ENCODE assay signal across 12 cellular contexts in the genomic region with DNA sequence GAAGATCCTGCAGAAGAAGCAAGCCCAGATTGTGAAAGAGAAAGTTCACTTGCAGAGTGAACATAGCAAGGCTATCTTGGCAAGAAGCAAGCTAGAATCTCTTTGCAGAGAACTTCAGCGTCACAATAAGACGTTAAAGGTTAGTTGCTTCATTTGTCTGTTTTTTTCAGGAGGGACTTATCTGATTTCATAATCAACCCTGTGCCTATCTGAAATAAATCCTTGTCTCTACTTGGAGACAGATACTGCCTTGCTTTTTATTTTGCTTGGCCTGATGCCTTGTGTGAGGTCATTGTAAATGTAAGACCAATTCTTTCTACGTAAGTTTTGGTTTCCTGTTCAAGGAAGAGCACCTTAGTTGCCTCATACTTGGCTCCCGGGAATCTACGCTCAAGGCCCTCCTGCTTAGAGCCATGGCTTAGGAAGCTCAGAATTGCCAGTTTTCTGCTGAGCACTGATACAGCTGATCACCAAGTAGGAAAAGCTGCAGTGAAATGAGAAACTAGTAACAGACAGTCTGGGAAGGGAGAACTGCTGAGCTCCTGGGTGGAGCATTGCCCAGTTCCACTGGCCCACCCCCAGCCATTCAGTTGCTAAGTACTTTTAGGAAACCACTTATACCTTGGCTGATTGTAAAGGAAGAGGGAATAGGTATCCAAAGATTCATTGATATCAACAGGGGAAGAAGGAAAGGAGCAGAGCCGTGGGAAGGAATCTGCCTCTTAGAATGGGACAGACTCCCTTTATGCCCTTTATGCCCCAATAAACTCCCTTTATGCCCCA. TPM values are rescaled to one million over a fixed set of nuclear protein-coding genes. Genes with fewer than 3 reads are reported as not detected.
DNase-seq lines count a peak whose midpoint lies in the region; ATAC-seq, FAIRE-seq and TF ChIP-seq lines count a peak whose summit lies in the region.
"Had no signal": no experiment of that assay in that cellular context is flagged by ENCODE, and none has a peak within 500 bp of the region (broad histone marks: within the 10 kb centered on the region; RNA-seq: fewer than 3 reads in every experiment).

No MANE protein-coding gene starts in this region.

- peaks cover 20% of the 10 kb centered on the region for H3K4me1 ChIP-seq in foreskin keratinocyte

- no peaks in the 10 kb centered on the region for H3K9me3 Mint-ChIP-seq in WTC11
- H3K9me3 Mint-ChIP-seq in progenitor cell of endocrine pancreas (ENCODE audit: low read depth), result no peaks in the 10 kb centered on the region
- H3K9me3 Mint-ChIP-seq: natural killer cell treated with Interleukin-12 subunit alpha and Interleukin-12 subunit beta and Interleukin-15 and Interleukin-18, amount 100 ng/mL, for 72 hours had no signal

- H3K27me3 Mint-ChIP-seq in WTC11 (ENCODE audit: low read depth), result no peaks in the 10 kb centered on the region
- no peaks in the 10 kb centered on the region for H3K27me3 Mint-ChIP-seq in progenitor cell of endocrine pancreas
- H3K27me3 Mint-ChIP-seq: natural killer cell treated with Interleukin-12 subunit alpha and Interleukin-12 subunit beta and Interleukin-15 and Interleukin-18, amount 100 ng/mL, for 72 hours had no signal

- CTCF ChIA-PET in WTC11 (lab: Charles Lee), result no interaction called here

- peak overlapping the region; percentile 48 for H3K27ac ChIP-seq in foreskin keratinocyte

- peak; percentile 71 for ATAC-seq in WTC11
- ATAC-seq in foreskin keratinocyte, result no peak
- ATAC-seq: natural killer cell treated with Interleukin-12 subunit alpha and Interleukin-12 subunit beta and Interleukin-15 and Interleukin-18, amount 100 ng/mL, for 72 hours had no signal

- peaks cover 23% of the 10 kb centered on the region for H3K4me1 Mint-ChIP-seq in WTC11
- H3K4me1 Mint-ChIP-seq in progenitor cell of endocrine pancreas (ENCODE audit: low read depth), result peaks cover 15% of the 10 kb centered on the region

- intact Hi-C loops in posterior cingulate gyrus (cut with DNase I), result loop anchor here (5.0 to 10.0 kb wide), 2 partner anchors 216 to 864 kb away; no protein-coding TSS in a partner anchor

- H3K27ac Mint-ChIP-seq in WTC11, result peak overlapping the region; percentile 76
- H3K27ac Mint-ChIP-seq in progenitor cell of endocrine pancreas, result peak overlapping the region; percentile 23

- FAIRE-seq in HTR-8/SVneo (lab: Jason Lieb, UNC), result no peak
- FAIRE-seq: D721Med had no signal

- TF ChIP-seq CTCF in WTC11 (IDR thresholded peaks at IDR 0.05) (no peak), foreskin keratinocyte (conservative IDR thresholded peaks at IDR 0.05) (no peak), progenitor cell of endocrine pancreas (IDR thresholded peaks at IDR 0.05; ENCODE audit: unreplicated experiment) (no peak)

- no peaks in the 10 kb centered on the region for H3K27me3 ChIP-seq in foreskin keratinocyte

- DNase-seq in EL, result peak; percentile 54
- no peak for DNase-seq in WTC11 (ENCODE audit: low spot score)
- DNase-seq in foreskin keratinocyte, result peak in 1 of 2 donors; percentile 25
- no peak for DNase-seq in progenitor cell of endocrine pancreas (ENCODE audit: low spot score, unreplicated experiment)
- DNase-seq in SIG-M5 treated with dmso at 0.1 percent for 504 hours (lab: John Stamatoyannopoulos, UW; ENCODE audit: unreplicated experiment), result no peak
- no peak for DNase-seq in posterior cingulate gyrus
- no peak for DNase-seq in HTR-8/SVneo (ENCODE audit: insufficient read length, low spot score)
- DNase-seq in NCI-H2107 (lab: John Stamatoyannopoulos, UW), result no peak
- DNase-seq: activated CD8-positive, alpha-beta memory T cell treated with anti-CD3 and anti-CD28 coated beads, Interleukin-2, amount 50 U/mL, for 48 hours; SHP77 treated with DMSO at 0.1 percent for 48 hours had no signal

- H3K4me3 Mint-ChIP-seq in WTC11 (no peak overlapping the region), progenitor cell of endocrine pancreas (ENCODE audit: low read depth) (no peak overlapping the region)
- H3K4me3 Mint-ChIP-seq: natural killer cell treated with Interleukin-12 subunit alpha and Interleukin-12 subunit beta and Interleukin-15 and Interleukin-18, amount 100 ng/mL, for 72 hours had no signal

- H3K36me3 Mint-ChIP-seq in WTC11 (peaks cover 28% of the 10 kb centered on the region), progenitor cell of endocrine pancreas (ENCODE audit: insufficient read depth) (peaks cover 18% of the 10 kb centered on the region)

- POLR2A ChIA-PET in WTC11 (lab: Charles Lee), result no interaction called here

TF ChIP-seq in WTC11, 78 proteins besides CTCF, POLR2A, EP300 and RAD21:
- TF ChIP-seq OVOL2 (CRISPR knock-in tag; IDR thresholded peaks at IDR 0.05; ENCODE audit: borderline replicate concordance), result no peak

RNA-seq across cellular contexts. Expression of a gene that starts 41.8 kb away (rescaled TPM):
- 113 to 120 TPM (median 118 TPM) in 3 replicates for total RNA-seq in WTC11 (2021)
- 141 and 150 TPM in 2 replicates for total RNA-seq in foreskin keratinocyte
- 149 and 169 TPM in 2 replicates for polyA plus RNA-seq in foreskin keratinocyte
- 234 and 235 TPM in 2 replicates for total RNA-seq in progenitor cell of endocrine pancreas

RNA-seq across cellular contexts. Expression of a gene that starts 42.1 kb away (rescaled TPM):
- total RNA-seq in WTC11 (2021) (30.0 to 31.6 TPM (median 31.1 TPM) in 3 replicates), foreskin keratinocyte (15.7 and 16.2 TPM in 2 replicates), progenitor cell of endocrine pancreas (25.4 and 25.8 TPM in 2 replicates)
- 7.1 and 8.9 TPM in 2 replicates for polyA plus RNA-seq in foreskin keratinocyte
